ENCODE assay signal across 27 cellular contexts in the genomic region with DNA sequence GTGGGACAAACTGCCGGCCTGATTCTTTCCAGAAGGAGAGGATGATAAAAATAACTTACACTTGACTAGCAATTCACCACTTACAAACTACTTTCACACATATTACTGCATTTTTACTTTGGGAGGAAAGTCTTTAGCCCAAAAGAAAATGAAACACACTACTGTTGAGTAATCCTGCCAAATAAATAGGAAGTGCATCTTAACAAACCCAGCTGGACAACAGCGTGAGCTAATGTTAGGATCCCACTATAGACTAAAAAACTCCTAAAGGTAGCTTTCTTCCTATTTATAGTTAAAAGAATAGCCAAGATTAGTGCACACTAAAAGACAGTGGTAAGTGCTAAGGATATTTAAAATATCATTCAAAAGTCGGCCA.
DNase-seq lines count a peak whose midpoint lies in the region; FAIRE-seq and TF ChIP-seq lines count a peak whose summit lies in the region.
"Had no signal": no experiment of that assay in that cellular context is flagged by ENCODE, and none has a peak within 500 bp of the region (broad histone marks: within the 10 kb centered on the region; RNA-seq: fewer than 3 reads in every experiment).

No MANE protein-coding gene starts in this region.

- no peak for TF ChIP-seq CTCF in esophagus muscularis mucosa (IDR thresholded peaks at IDR 0.05)
- TF ChIP-seq CTCF in neural cell (IDR thresholded peaks at IDR 0.05; ENCODE audit: poor library complexity, severe bottlenecking) = no peak
- no peak for TF ChIP-seq CTCF in tibial artery (IDR thresholded peaks at IDR 0.05)
- no peak for TF ChIP-seq CTCF in H9 (conservative IDR thresholded peaks at IDR 0.05)
- TF ChIP-seq CTCF in kidney (IDR thresholded peaks at IDR 0.05; ENCODE audit: borderline replicate concordance, extremely low read depth, insufficient read depth) = no peak

- H3K23ac ChIP-seq in H9 (ENCODE audit: insufficient read length, low read depth, low read length) = no peak overlapping the region

- no peak overlapping the region for H3T11ph ChIP-seq in H9 (ENCODE audit: low read length)

- no peak overlapping the region for H3K56ac ChIP-seq in H9 (ENCODE audit: insufficient read length, low read depth, low read length)

- H3K27me3 ChIP-seq in esophagus muscularis mucosa (no peaks in the 10 kb centered on the region), neural cell (ENCODE audit: insufficient read depth, low read depth, low read length) (no peaks in the 10 kb centered on the region), tibial artery (no peaks in the 10 kb centered on the region), H9 (ENCODE audit: insufficient read depth, low read length) (no peaks in the 10 kb centered on the region)
- H3K27me3 ChIP-seq: SJSA1 had no signal

- H3F3A ChIP-seq in neural cell (ENCODE audit: insufficient read depth, low read length, poor library complexity, severe bottlenecking) = no peaks in the 10 kb centered on the region

- no peaks in the 10 kb centered on the region for H3K9me3 ChIP-seq in esophagus muscularis mucosa
- H3K9me3 ChIP-seq in neural cell (ENCODE audit: low read length) = no peaks in the 10 kb centered on the region
- no peaks in the 10 kb centered on the region for H3K9me3 ChIP-seq in tibial artery
- H3K9me3 ChIP-seq in H9 (ENCODE audit: control insufficient read depth, low read depth, low read length) = no peaks in the 10 kb centered on the region
- H3K9me3 ChIP-seq in kidney (ENCODE audit: control insufficient read depth in 1 of 2, low read length in 2 of 2) = no peaks in the 10 kb centered on the region
- H3K9me3 ChIP-seq: SJSA1 had no signal

- no peak overlapping the region for H2BK20ac ChIP-seq in H9 (ENCODE audit: low read depth, low read length, poor library complexity, severe bottlenecking)

- DNase-seq in SIG-M5 treated with dmso at 0.1 percent for 504 hours (lab: John Stamatoyannopoulos, UW; ENCODE audit: unreplicated experiment) = peak; percentile 18
- DNase-seq in SIG-M5 (lab: John Stamatoyannopoulos, UW) = no peak
- no peak for DNase-seq in esophagus muscularis mucosa (ENCODE audit: extremely low spot score)
- DNase-seq in tibial artery = no peak
- no peak for DNase-seq in H9
- DNase-seq in kidney = no peak
- DNase-seq in stimulated activated CD4-positive, alpha-beta T cell treated with anti-CD3 and anti-CD28 coated beads, Interleukin-12 subunit alpha, Interleukin-12 subunit beta, amount 100 ng/mL, for 4 hours = no peak
- DNase-seq: activated CD4-positive, alpha-beta T cell treated with anti-CD3 and anti-CD28 coated beads for 36 hours; AML-193; COR-L47; DMS79 treated with DMSO at 0.1 percent for 48 hours; effector memory CD4-positive, alpha-beta T cell; NCI-H1092; NCI-H1930; NCI-H2227 treated with DMSO at 0.1 percent for 48 hours; NCI-H748 treated with DMSO at 0.1 percent for 48 hours; PC-3; stimulated activated CD4-positive, alpha-beta T cell treated with anti-CD3 and anti-CD28 coated beads, Interleukin-4, amount 100 ng/mL, for 24 hours; stimulated activated naive CD4-positive, alpha-beta T cell treated with Interleukin-2 at 50 U/mL for 16 hours had no signal

- H3K4ac ChIP-seq in H9 (ENCODE audit: low read depth, low read length) = no peak overlapping the region

- H2BK5ac ChIP-seq in H9 (ENCODE audit: insufficient read length, low read length) = no peak overlapping the region

- peaks cover 0 to 3% (median 0%) of the 10 kb centered on the region in 3 experiments; a peak in 1 of 7 replicates for H3K36me3 Mint-ChIP-seq in H9 (ENCODE audit: insufficient read depth in 1 of 3, low read depth in 3 of 3)
- H3K36me3 Mint-ChIP-seq: natural killer cell treated with Interleukin-12 subunit alpha and Interleukin-12 subunit beta and Interleukin-15 and Interleukin-18, amount 100 ng/mL, for 72 hours; type B pancreatic cell had no signal

- no peak overlapping the region for H3K18ac ChIP-seq in H9 (ENCODE audit: insufficient read length, low read depth, low read length)

- intact Hi-C loops in esophagus muscularis mucosa (cut with DNase I) (no loop called here), tibial artery (cut with DNase I; ENCODE audit: low total_unique reads) (no loop called here), kidney (cut with DNase I) (no loop called here)

- TF ChIP-seq POLR2A in esophagus muscularis mucosa (IDR thresholded peaks at IDR 0.05; ENCODE audit: low read depth) = no peak

- H3K4me1 ChIP-seq in esophagus muscularis mucosa (peaks cover 0 to 22% (median 18%) of the 10 kb centered on the region in 4 donors), tibial artery (peaks cover 0 to 18% (median 6%) of the 10 kb centered on the region in 4 donors), H9 (ENCODE audit: insufficient read depth, low read length) (no peaks in the 10 kb centered on the region), kidney (ENCODE audit: control insufficient read depth in 1 of 2, insufficient read depth in 1 of 2, low read depth in 1 of 2, low read length in 2 of 2) (peaks cover 0 to 3% of the 10 kb centered on the region in 2 donors)
- H3K4me1 ChIP-seq: SJSA1 had no signal

- H2AFZ ChIP-seq in neural cell (ENCODE audit: low read depth, low read length) (no peak overlapping the region), H9 (ENCODE audit: low read length) (no peak overlapping the region)

- H3K4me3 Mint-ChIP-seq in H9 = no peak overlapping the region
- H3K4me3 Mint-ChIP-seq: activated CD4-positive, alpha-beta T cell treated with anti-CD3 and anti-CD28 coated beads for 36 hours; activated naive CD8-positive, alpha-beta T cell; activated T-helper 17 cell treated with anti-CD3 and anti-CD28 coated beads, Interleukin-2, amount 50 U/mL, for 72 hours; natural killer cell treated with Interleukin-12 subunit alpha and Interleukin-12 subunit beta and Interleukin-15 and Interleukin-18, amount 100 ng/mL, for 72 hours; type B pancreatic cell had no signal

- H2BK12ac ChIP-seq in H9 (ENCODE audit: insufficient read length, low read depth, low read length) = no peak overlapping the region

- H3K4me1 Mint-ChIP-seq in H9 = peaks cover 5 to 7% of the 10 kb centered on the region in 2 experiments
- H3K4me1 Mint-ChIP-seq: activated CD4-positive, alpha-beta T cell treated with anti-CD3 and anti-CD28 coated beads for 36 hours; activated T-helper 17 cell treated with anti-CD3 and anti-CD28 coated beads, Interleukin-2, amount 50 U/mL, for 72 hours had no signal

- no peaks in the 10 kb centered on the region for H3K9me2 ChIP-seq in neural cell (ENCODE audit: insufficient read depth, low read length)

- H3K27ac ChIP-seq in esophagus muscularis mucosa (replicated peaks in 1 of 4) (peak overlapping the region; percentile 81 to 86 (median 84)), neural cell (ENCODE audit: low read length) (peak overlapping the region; percentile 43), tibial artery (peak overlapping the region; percentile 71 to 81), H9 (ENCODE audit: insufficient read length, low read depth, low read length) (no peak overlapping the region), kidney (ENCODE audit: low read depth in 2 of 2, low read length in 2 of 2) (peak overlapping the region in 1 of 2 donors; percentile 3)
- H3K27ac ChIP-seq: KMS-11, SJSA1 had no signal

- WGBS in esophagus muscularis mucosa = 56% methylated on average over 3 of the region's 3 CpGs
- no CpG with 5 or more reads among the region's 3 CpGs for WGBS in H9 (ENCODE audit: extremely low coverage, insufficient read length, low lambda C conversion rate)

- no peak overlapping the region for H2AK5ac ChIP-seq in H9 (ENCODE audit: insufficient read length, low read length)

- H2BK15ac ChIP-seq in H9 (ENCODE audit: low read depth, low read length) = no peak overlapping the region

- H3K36me3 ChIP-seq in esophagus muscularis mucosa (no peaks in the 10 kb centered on the region), neural cell (ENCODE audit: insufficient read depth, low read length) (no peaks in the 10 kb centered on the region), tibial artery (no peaks in the 10 kb centered on the region), kidney (ENCODE audit: control insufficient read depth in 1 of 2, insufficient read depth in 2 of 2, low read length in 2 of 2) (no peaks in the 10 kb centered on the region)
- H3K36me3 ChIP-seq: SJSA1 had no signal

- no peak overlapping the region for H3K4me3 ChIP-seq in esophagus muscularis mucosa
- peak overlapping the region; percentile 21 for H3K4me3 ChIP-seq in neural cell (ENCODE audit: low read length)
- H3K4me3 ChIP-seq in tibial artery = no peak overlapping the region
- no peak overlapping the region for H3K4me3 ChIP-seq in kidney (ENCODE audit: low read length in 2 of 2)
- H3K4me3 ChIP-seq: GM12878, SJSA1 had no signal

- H3K4me2 ChIP-seq in neural cell (ENCODE audit: low read length) = no peak overlapping the region
- H3K4me2 ChIP-seq in H9 (ENCODE audit: insufficient read depth, insufficient read length, low read length) = no peak overlapping the region
- H3K4me2 ChIP-seq: KMS-11 had no signal

- H3K14ac ChIP-seq in H9 (ENCODE audit: insufficient read depth, low read length) = no peak overlapping the region

- no peak overlapping the region for H4K91ac ChIP-seq in H9 (ENCODE audit: insufficient read length, low read depth, low read length)

- H3K23me2 ChIP-seq in H9 (ENCODE audit: insufficient read length, low read depth, low read length, poor library complexity, severe bottlenecking) = no peaks in the 10 kb centered on the region

- H4K8ac ChIP-seq in H9 (replicated peaks; ENCODE audit: insufficient read length, low read depth, low read length) = no peak overlapping the region

- H3K9ac ChIP-seq in neural cell (ENCODE audit: low read length) (no peak overlapping the region), H9 (ENCODE audit: extremely low read depth, insufficient read length, low read length) (no peak overlapping the region), kidney (ENCODE audit: low read length in 2 of 2) (no peak overlapping the region)
- H3K9ac ChIP-seq: KMS-11 had no signal

- no peaks in the 10 kb centered on the region for H3K79me1 ChIP-seq in H9 (ENCODE audit: insufficient read depth, low read depth, low read length, poor library complexity, severe bottlenecking)

- H3K9me3 Mint-ChIP-seq in H9 = no peaks in the 10 kb centered on the region
- H3K9me3 Mint-ChIP-seq: activated T-helper 17 cell treated with anti-CD3 and anti-CD28 coated beads, Interleukin-2, amount 50 U/mL, for 72 hours; natural killer cell treated with Interleukin-12 subunit alpha and Interleukin-12 subunit beta and Interleukin-15 and Interleukin-18, amount 100 ng/mL, for 72 hours; type B pancreatic cell had no signal

- H3K79me2 ChIP-seq in neural cell (replicated peaks; ENCODE audit: insufficient read depth, low read length) (no peaks in the 10 kb centered on the region), H9 (ENCODE audit: insufficient read depth, low read length) (no peaks in the 10 kb centered on the region)

- no peak for TF ChIP-seq RAD21 in neural cell (conservative IDR thresholded peaks at IDR 0.05)

- H2BK120ac ChIP-seq in H9 (ENCODE audit: low read depth, low read length, poor library complexity, severe bottlenecking) = no peak overlapping the region

- H3K27me3 Mint-ChIP-seq in H9 (ENCODE audit: low read depth) = no peaks in the 10 kb centered on the region; the same call in none of the 2 replicates
- H3K27me3 Mint-ChIP-seq: activated CD4-positive, alpha-beta T cell treated with anti-CD3 and anti-CD28 coated beads for 36 hours; activated naive CD8-positive, alpha-beta T cell; type B pancreatic cell had no signal

- no peak for FAIRE-seq in kidney (lab: Jason Lieb, UNC)
- FAIRE-seq: GM12878 had no signal

- TF ChIP-seq EP300 in esophagus muscularis mucosa (IDR thresholded peaks at IDR 0.05) = no peak
- TF ChIP-seq EP300 in neural cell (conservative IDR thresholded peaks at IDR 0.05; ENCODE audit: poor library complexity, severe bottlenecking) = no peak

- no peak overlapping the region for H4K5ac ChIP-seq in H9 (ENCODE audit: insufficient read length, low read depth, low read length)

- no peak overlapping the region for H3K27ac Mint-ChIP-seq in H9
- H3K27ac Mint-ChIP-seq: activated CD4-positive, alpha-beta T cell treated with anti-CD3 and anti-CD28 coated beads for 36 hours; activated naive CD8-positive, alpha-beta T cell; activated T-helper 17 cell treated with anti-CD3 and anti-CD28 coated beads, Interleukin-2, amount 50 U/mL, for 72 hours; natural killer cell treated with Interleukin-12 subunit alpha and Interleukin-12 subunit beta and Interleukin-15 and Interleukin-18, amount 100 ng/mL, for 72 hours; type B pancreatic cell had no signal

- no peaks in the 10 kb centered on the region for H4K20me1 ChIP-seq in neural cell (ENCODE audit: insufficient read depth)
- H4K20me1 ChIP-seq in H9 (ENCODE audit: control insufficient read depth, insufficient read depth, insufficient read length) = no peaks in the 10 kb centered on the region
